In genomic region chr1:90346757-90347156, GRCh38 we compare ENCODE assay signal across 34 cellular contexts.
DNase-seq lines count a peak whose midpoint lies in the region; ATAC-seq and TF ChIP-seq lines count a peak whose summit lies in the region.
"Had no signal": no experiment of that assay in that cellular context is flagged by ENCODE, and none has a peak within 500 bp of the region (broad histone marks: within the 10 kb centered on the region; RNA-seq: fewer than 3 reads in every experiment).

No MANE protein-coding gene starts in this region.

- no peak overlapping the region for H4K8ac ChIP-seq in mesendoderm (ENCODE audit: low read depth, low read length)

- no peak overlapping the region for H2BK5ac ChIP-seq in mesendoderm (ENCODE audit: low read length)

- DNase-seq in choroid plexus epithelial cell (ENCODE audit: low read depth) (peak; percentile 50), colonic mucosa (no peak), iris pigment epithelial cell (ENCODE audit: low read depth) (peak; percentile 22), mesendoderm (no peak), hepatic stellate cell (ENCODE audit: low spot score) (no peak)
- no peak for DNase-seq in activated naive CD4-positive, alpha-beta T cell treated with anti-CD3 and anti-CD28 coated beads for 36 hours
- DNase-seq: 8988T; ACHN; AML-193; BE2C; C1 segment of cervical spinal cord; Caco-2; Calu3; CD4-positive, alpha-beta memory T cell; CD4-positive, alpha-beta T cell; CD4-positive, CD25-positive, alpha-beta regulatory T cell; CD8-positive, alpha-beta memory T cell; CD8-positive, alpha-beta T cell; COR-L47; DMS 273 treated with DMSO at 0.1 percent for 48 hours; DMS153; DMS53; DMS79; DMS79 treated with DMSO at 0.1 percent for 48 hours; EL had no signal

- H3K27me3 ChIP-seq in colonic mucosa (no peaks in the 10 kb centered on the region), mesendoderm (ENCODE audit: insufficient read depth, low read length, poor library complexity) (no peaks in the 10 kb centered on the region)
- H3K27me3 ChIP-seq: BE2C, BLaER1 had no signal

- H2BK15ac ChIP-seq in mesendoderm (replicated peaks; ENCODE audit: low read depth) = no peak overlapping the region

- ATAC-seq in HG03342 (IDR thresholded peaks at IDR 0.05; ENCODE audit: unreplicated experiment) = no peak
- ATAC-seq in GM19467 (IDR thresholded peaks at IDR 0.05; ENCODE audit: unreplicated experiment) = no peak
- ATAC-seq: A549; CD8-positive, alpha-beta T cell had no signal

- no peak overlapping the region for H4K5ac ChIP-seq in mesendoderm (ENCODE audit: low read length)

- WGBS in mesendoderm (ENCODE audit: extremely low coverage, insufficient coverage, low lambda C conversion rate) = no CpG with 5 or more reads among the region's 2 CpGs

- H3K4ac ChIP-seq in mesendoderm (ENCODE audit: low read depth, low read length) = peak overlapping the region; percentile 50

- peaks cover 3% of the 10 kb centered on the region for H3K4me1 ChIP-seq in colonic mucosa
- H3K4me1 ChIP-seq in mesendoderm (ENCODE audit: control insufficient read depth, low read depth, low read length) = no peaks in the 10 kb centered on the region
- H3K4me1 ChIP-seq: A549, BE2C, BLaER1, Caco-2 had no signal

- H3K9me3 ChIP-seq in colonic mucosa = no peaks in the 10 kb centered on the region
- H3K9me3 ChIP-seq: BE2C, Caco-2 had no signal

- no peak overlapping the region for H3K23ac ChIP-seq in mesendoderm (ENCODE audit: low read length)

- CTCF ChIA-PET in activated naive CD4-positive, alpha-beta T cell treated with anti-CD3 and anti-CD28 coated beads for 36 hours (lab: Charles Lee) = no interaction called here

- H2BK120ac ChIP-seq in mesendoderm (ENCODE audit: low read depth, low read length) = no peak overlapping the region

- no peak overlapping the region for H3K4me3 Mint-ChIP-seq in activated naive CD4-positive, alpha-beta T cell treated with anti-CD3 and anti-CD28 coated beads for 36 hours
- H3K4me3 Mint-ChIP-seq: B cell; CD14-positive monocyte; CD4-positive, alpha-beta memory T cell; CD4-positive, alpha-beta T cell; CD4-positive, CD25-positive, alpha-beta regulatory T cell; CD8-positive, alpha-beta memory T cell; CD8-positive, alpha-beta T cell had no signal

- H3K56ac ChIP-seq in mesendoderm (ENCODE audit: low read length) = no peak overlapping the region

- TF ChIP-seq CTCF in choroid plexus epithelial cell (conservative IDR thresholded peaks at IDR 0.05; ENCODE audit: low read depth, low read length) (peak; percentile 59), colonic mucosa (IDR thresholded peaks at IDR 0.05) (no peak)

- H3K9me3 Mint-ChIP-seq in activated naive CD4-positive, alpha-beta T cell treated with anti-CD3 and anti-CD28 coated beads for 36 hours = peaks cover 3% of the 10 kb centered on the region

- no peaks in the 10 kb centered on the region for H3K79me1 ChIP-seq in mesendoderm (ENCODE audit: low read length)

- no peaks in the 10 kb centered on the region for H3K4me1 Mint-ChIP-seq in activated naive CD4-positive, alpha-beta T cell treated with anti-CD3 and anti-CD28 coated beads for 36 hours (ENCODE audit: low read depth)
- H3K4me1 Mint-ChIP-seq: B cell; CD4-positive, alpha-beta memory T cell; CD4-positive, CD25-positive, alpha-beta regulatory T cell; CD8-positive, alpha-beta memory T cell had no signal

- H3K27me3 Mint-ChIP-seq in activated naive CD4-positive, alpha-beta T cell treated with anti-CD3 and anti-CD28 coated beads for 36 hours (ENCODE audit: low read depth) = peaks cover 3% of the 10 kb centered on the region
- H3K27me3 Mint-ChIP-seq: B cell; CD4-positive, alpha-beta T cell; CD4-positive, CD25-positive, alpha-beta regulatory T cell; CD8-positive, alpha-beta memory T cell had no signal

- no peaks in the 10 kb centered on the region for H3K79me2 ChIP-seq in mesendoderm (ENCODE audit: control insufficient read depth, insufficient read depth, low read length)

- H3K36me3 ChIP-seq in colonic mucosa (no peaks in the 10 kb centered on the region), mesendoderm (ENCODE audit: control insufficient read depth, insufficient read depth, low read length) (no peaks in the 10 kb centered on the region)
- H3K36me3 ChIP-seq: BE2C; BLaER1; BLaER1 treated with 17β-estradiol and CSF1 and Interleukin-3, amounts not matched to agents 10 nM and 100 nM had no signal

- intact Hi-C loops in colonic mucosa (cut with DNase I) = no loop called here
- intact Hi-C loops in activated naive CD4-positive, alpha-beta T cell treated with anti-CD3 and anti-CD28 coated beads for 36 hours (cut with micrococcal nuclease) = no loop called here

- H3K4me3 ChIP-seq in choroid plexus epithelial cell (ENCODE audit: low read depth, low read length) (no peak overlapping the region), colonic mucosa (no peak overlapping the region), mesendoderm (ENCODE audit: low read length) (no peak overlapping the region)
- H3K4me3 ChIP-seq: A549; BLaER1; BLaER1 treated with 17β-estradiol and CSF1 and Interleukin-3, amounts not matched to agents 10 nM and 100 nM had no signal

- no peak overlapping the region for H3K4me2 ChIP-seq in mesendoderm (ENCODE audit: low read length)
- H3K4me2 ChIP-seq: A549, BLaER1 had no signal

- no peak overlapping the region for H3K9ac ChIP-seq in colonic mucosa (ENCODE audit: low read depth in 2 of 2, low read length in 2 of 2)
- no peak overlapping the region for H3K9ac ChIP-seq in mesendoderm (ENCODE audit: low read length)
- H3K9ac ChIP-seq: BLaER1; BLaER1 treated with 17β-estradiol and CSF1 and Interleukin-3, amounts not matched to agents 10 nM and 100 nM had no signal

- no peak overlapping the region for H3K27ac Mint-ChIP-seq in activated naive CD4-positive, alpha-beta T cell treated with anti-CD3 and anti-CD28 coated beads for 36 hours
- H3K27ac Mint-ChIP-seq: B cell; CD4-positive, alpha-beta memory T cell; CD4-positive, alpha-beta T cell; CD4-positive, CD25-positive, alpha-beta regulatory T cell; CD8-positive, alpha-beta memory T cell; CD8-positive, alpha-beta T cell had no signal

- peak overlapping the region; percentile 4 for H3K27ac ChIP-seq in colonic mucosa
- no peak overlapping the region for H3K27ac ChIP-seq in mesendoderm (ENCODE audit: low read depth, low read length)
- H3K27ac ChIP-seq: 22Rv1; A549; BLaER1; BLaER1 treated with 17β-estradiol and CSF1 and Interleukin-3, amounts not matched to agents 10 nM and 100 nM; C4-2B had no signal

- no peak overlapping the region for H3K18ac ChIP-seq in mesendoderm (ENCODE audit: low read length)

- no peak overlapping the region for H2AK5ac ChIP-seq in mesendoderm (ENCODE audit: low read length)

- H3K36me3 Mint-ChIP-seq in activated naive CD4-positive, alpha-beta T cell treated with anti-CD3 and anti-CD28 coated beads for 36 hours (ENCODE audit: low read depth) = no peaks in the 10 kb centered on the region
- H3K36me3 Mint-ChIP-seq: CD4-positive, alpha-beta memory T cell; CD4-positive, CD25-positive, alpha-beta regulatory T cell; CD8-positive, alpha-beta memory T cell; CD8-positive, alpha-beta T cell had no signal

Comparison
In these comparisons a context has a peak if more than half of its experiments do, and no peak if none do; other contexts are left out.
1. DNase-seq: peak in choroid plexus epithelial cell (single experiment) and iris pigment epithelial cell (single experiment); none in colonic mucosa (single experiment), mesendoderm (single experiment), activated naive CD4-positive, alpha-beta T cell treated with anti-CD3 and anti-CD28 coated beads for 36 hours (single experiment) and hepatic stellate cell (single experiment).